ENCODE assay signal across 22 cellular contexts in the genomic region with DNA sequence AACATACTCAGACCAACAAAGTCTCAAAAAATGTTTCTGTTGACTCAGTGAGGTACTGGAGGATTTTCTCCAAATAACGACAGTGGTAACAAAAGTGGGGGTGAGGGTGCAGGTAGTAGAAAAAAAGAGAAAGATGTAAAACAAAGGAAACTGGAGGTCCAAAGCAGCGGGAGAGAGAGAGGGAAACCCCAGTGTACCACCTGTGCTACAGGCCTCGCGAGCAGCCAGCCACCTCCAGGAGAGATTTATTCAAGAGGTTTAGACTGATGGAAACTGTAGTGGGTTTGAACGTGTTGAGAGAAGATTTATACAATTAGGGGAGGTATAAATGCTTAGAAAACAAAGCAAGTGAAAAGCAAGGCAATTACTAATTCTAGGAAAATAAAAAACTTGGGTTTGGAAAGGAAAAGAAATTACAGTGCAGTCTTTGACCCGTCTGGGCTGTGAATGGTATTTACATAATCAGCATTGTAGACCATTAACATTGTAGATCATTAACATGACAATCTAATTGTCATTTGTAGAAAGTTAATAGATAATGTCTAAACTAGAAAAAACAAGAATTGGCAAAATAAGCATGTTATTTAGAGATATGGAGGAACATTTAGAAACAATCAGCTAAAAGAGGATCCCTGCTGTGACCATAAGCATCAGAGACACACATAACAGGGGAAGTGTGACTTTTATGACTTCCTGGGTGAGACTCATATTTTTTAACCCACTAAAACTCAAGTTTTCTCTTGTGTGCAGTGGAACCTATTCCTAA.
DNase-seq lines count a peak whose midpoint lies in the region; ATAC-seq and TF ChIP-seq lines count a peak whose summit lies in the region.
"Had no signal": no experiment of that assay in that cellular context is flagged by ENCODE, and none has a peak within 500 bp of the region (broad histone marks: within the 10 kb centered on the region; RNA-seq: fewer than 3 reads in every experiment).

No MANE protein-coding gene starts in this region.

- TF ChIP-seq CTCF in epithelial cell of proximal tubule (conservative IDR thresholded peaks at IDR 0.05; ENCODE audit: low read depth, low read length) = no peak

- H3K4me1 Mint-ChIP-seq in activated T-cell treated with anti-CD3 and anti-CD28 coated beads, Interleukin-2, amount 50 U/mL, for 72 hours (ENCODE audit: low read depth) = peaks cover 16% of the 10 kb centered on the region

- H3K27ac Mint-ChIP-seq in activated T-cell treated with anti-CD3 and anti-CD28 coated beads, Interleukin-2, amount 50 U/mL, for 72 hours = no peak overlapping the region
- H3K27ac Mint-ChIP-seq: activated naive CD8-positive, alpha-beta T cell treated with anti-CD3 and anti-CD28 coated beads, Interleukin-2, amount 10 ng/mL, durations not matched to agents 7 days and 5 days; activated T-helper 1 cell treated with anti-CD3 and anti-CD28 coated beads, Interleukin-12 subunit alpha, Interleukin-12 subunit beta, Interleukin-2, Interleukin-4 antibody, amounts not matched to agents 30 ng/mL and 10 ng/mL and 1 ng/mL, durations not matched to agents 14 hours and 24 hours and 36 hours had no signal

- H3K36me3 Mint-ChIP-seq in activated T-cell treated with anti-CD3 and anti-CD28 coated beads, Interleukin-2, amount 50 U/mL, for 72 hours (ENCODE audit: insufficient read depth in 2 of 2) = no peaks in the 10 kb centered on the region
- H3K36me3 Mint-ChIP-seq: activated naive CD8-positive, alpha-beta T cell treated with anti-CD3 and anti-CD28 coated beads, Interleukin-2, amount 10 ng/mL, durations not matched to agents 7 days and 5 days; naive thymus-derived CD8-positive, alpha-beta T cell had no signal

- no peak overlapping the region for H3K4me3 ChIP-seq in epithelial cell of proximal tubule (ENCODE audit: low read depth, low read length)
- H3K4me3 ChIP-seq: body of pancreas, upper lobe of left lung had no signal

- no peaks in the 10 kb centered on the region for H3K27me3 Mint-ChIP-seq in activated T-cell treated with anti-CD3 and anti-CD28 coated beads, Interleukin-2, amount 50 U/mL, for 72 hours (ENCODE audit: low read depth)
- H3K27me3 Mint-ChIP-seq: activated naive CD8-positive, alpha-beta T cell treated with anti-CD3 and anti-CD28 coated beads, Interleukin-2, amount 10 ng/mL, durations not matched to agents 7 days and 5 days had no signal

- DNase-seq in epithelial cell of proximal tubule (ENCODE audit: low read depth) = peak; percentile 20
- peak; percentile 54 for DNase-seq in renal cortical epithelial cell (ENCODE audit: low read depth)
- no peak for DNase-seq in dedifferentiated amniotic fluid mesenchymal stem cell (ENCODE audit: extremely low spot score)
- DNase-seq in NCI-H2107 (lab: John Stamatoyannopoulos, UW) = no peak
- DNase-seq in activated T-cell treated with anti-CD3 and anti-CD28 coated beads, Interleukin-2, amount 50 U/mL, for 72 hours = no peak
- DNase-seq: activated naive CD8-positive, alpha-beta T cell treated with anti-CD3 and anti-CD28 coated beads, Interleukin-2, amount 10 ng/mL, durations not matched to agents 7 days and 5 days; body of pancreas; COR-L47; cortex of kidney; islet precursor cell; naive thymus-derived CD8-positive, alpha-beta T cell; NCI-H1930; NCI-H446 treated with DMSO at 0.1 percent for 48 hours; RPMI8226; stimulated activated CD4-positive, alpha-beta T cell treated with anti-CD3 and anti-CD28 coated beads, Interleukin-2, amount 100 ng/mL, for 48 hours; T1000; upper lobe of left lung had no signal

- no peak overlapping the region for H3K4me3 Mint-ChIP-seq in activated T-cell treated with anti-CD3 and anti-CD28 coated beads, Interleukin-2, amount 50 U/mL, for 72 hours
- H3K4me3 Mint-ChIP-seq: activated naive CD8-positive, alpha-beta T cell treated with anti-CD3 and anti-CD28 coated beads, Interleukin-2, amount 10 ng/mL, durations not matched to agents 7 days and 5 days; activated T-helper 1 cell treated with anti-CD3 and anti-CD28 coated beads, Interleukin-12 subunit alpha, Interleukin-12 subunit beta, Interleukin-2, Interleukin-4 antibody, amounts not matched to agents 30 ng/mL and 10 ng/mL and 1 ng/mL, durations not matched to agents 14 hours and 24 hours and 36 hours; naive thymus-derived CD8-positive, alpha-beta T cell had no signal

- ATAC-seq in GM18909 (IDR thresholded peaks at IDR 0.05; ENCODE audit: poor library complexity, unreplicated experiment) (peak; percentile 65), HG02981 (IDR thresholded peaks at IDR 0.05; ENCODE audit: unreplicated experiment) (peak; percentile 50)
- no peak for ATAC-seq in activated T-cell treated with anti-CD3 and anti-CD28 coated beads, Interleukin-2, amount 50 U/mL, for 72 hours (replicated peaks in 1 of 2)
- ATAC-seq: activated CD4-positive, CD25-positive, alpha-beta regulatory T cell treated with anti-CD3 and anti-CD28 coated beads, Interleukin-2, amount 50 U/mL, for 24 hours; body of pancreas; naive thymus-derived CD8-positive, alpha-beta T cell; SK-N-SH treated with all-trans-retinoic acid at 6 μM for 48 hours had no signal

- no peaks in the 10 kb centered on the region for H3K9me3 Mint-ChIP-seq in activated T-cell treated with anti-CD3 and anti-CD28 coated beads, Interleukin-2, amount 50 U/mL, for 72 hours
- H3K9me3 Mint-ChIP-seq: activated naive CD8-positive, alpha-beta T cell treated with anti-CD3 and anti-CD28 coated beads, Interleukin-2, amount 10 ng/mL, durations not matched to agents 7 days and 5 days; activated T-helper 1 cell treated with anti-CD3 and anti-CD28 coated beads, Interleukin-12 subunit alpha, Interleukin-12 subunit beta, Interleukin-2, Interleukin-4 antibody, amounts not matched to agents 30 ng/mL and 10 ng/mL and 1 ng/mL, durations not matched to agents 14 hours and 24 hours and 36 hours had no signal

Comparison
In these comparisons a context has a peak if more than half of its experiments do, and no peak if none do; other contexts are left out.
1. ATAC-seq: peak in GM18909 (single experiment) and HG02981 (single experiment); none in activated T-cell treated with anti-CD3 and anti-CD28 coated beads, Interleukin-2, amount 50 U/mL, for 72 hours (0 of 2).
2. DNase-seq: peak in epithelial cell of proximal tubule (single experiment) and renal cortical epithelial cell (single experiment); none in dedifferentiated amniotic fluid mesenchymal stem cell (single experiment), NCI-H2107 (single experiment) and activated T-cell treated with anti-CD3 and anti-CD28 coated beads, Interleukin-2, amount 50 U/mL, for 72 hours (0 of 2).